Comparison of ENCODE assay signal across 7 cellular contexts in the genomic region with DNA sequence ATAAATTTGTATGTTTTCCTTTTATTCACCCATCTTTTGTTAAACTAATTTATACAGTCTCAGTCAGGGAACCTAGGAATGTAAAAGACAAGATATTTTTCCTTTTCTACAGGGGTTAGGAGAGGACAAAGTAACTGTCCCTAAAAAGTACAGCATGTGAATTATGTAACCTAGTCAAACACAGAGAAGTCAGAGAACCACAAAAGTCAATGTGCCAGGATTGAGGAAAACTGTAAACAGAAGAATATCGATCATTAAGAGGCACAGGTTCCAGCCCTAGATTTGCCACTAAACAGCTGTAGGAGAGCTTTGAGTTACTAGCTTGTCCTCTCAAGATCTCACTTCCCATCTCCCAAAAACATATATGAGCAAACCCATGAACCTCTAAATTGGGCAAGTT.
"Had no signal": no experiment of that assay in that cellular context is flagged by ENCODE, and none has a peak within 500 bp of the region (broad histone marks: within the 10 kb centered on the region; RNA-seq: fewer than 3 reads in every experiment).

No MANE protein-coding gene starts in this region.

- H3K4me3 Mint-ChIP-seq: IgD-negative memory B cell had no signal

- H3K4me1 Mint-ChIP-seq: IgD-negative memory B cell had no signal

- FAIRE-seq: HTR-8/SVneo, K562 had no signal

- H3K36me3 Mint-ChIP-seq: IgD-negative memory B cell had no signal

- H3K27ac ChIP-seq: HL-60 had no signal

- DNase-seq: IMR-90, KBM-7, KG1 had no signal

- H3K27ac Mint-ChIP-seq: IgD-negative memory B cell had no signal

- ATAC-seq: K562 had no signal

- H3K27me3 Mint-ChIP-seq: IgD-negative memory B cell had no signal

- H3K4me3 ChIP-seq: K562 had no signal
